8 cellular contexts compared by ENCODE assay signal in the genomic region with DNA sequence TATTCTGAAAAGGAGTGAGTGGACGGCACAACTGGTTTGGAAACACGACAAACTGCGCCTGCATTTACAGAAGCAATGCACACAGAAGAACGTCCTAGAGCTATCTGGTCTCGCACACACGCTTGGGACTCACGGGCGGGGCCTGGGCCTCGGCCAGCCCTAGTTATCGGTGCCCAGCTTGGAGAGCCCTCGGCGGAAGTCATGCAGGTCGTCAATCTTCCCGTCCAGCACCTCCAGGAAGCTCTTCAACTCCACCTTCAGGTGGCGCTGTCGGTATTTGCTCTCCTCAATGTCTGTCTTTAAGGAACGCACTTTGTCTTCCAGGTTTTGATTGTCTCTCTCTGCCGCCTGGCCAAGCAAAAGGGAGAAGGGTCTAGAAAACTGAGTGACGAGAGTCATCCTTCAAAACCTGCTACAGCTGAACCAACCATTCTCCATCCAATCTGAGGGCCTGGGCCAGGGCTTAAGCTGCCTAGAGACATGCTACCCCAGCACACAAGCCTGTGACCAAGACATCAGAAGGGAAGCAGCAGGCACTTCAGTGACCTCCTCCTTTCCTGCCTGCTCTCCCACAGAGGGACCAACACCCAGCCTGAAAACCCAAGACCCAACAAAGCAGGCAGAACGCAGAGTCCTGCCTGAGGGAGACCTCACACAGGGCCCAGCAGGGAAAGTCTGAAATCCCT.
DNase-seq lines count a peak whose midpoint lies in the region; ATAC-seq and FAIRE-seq lines count a peak whose summit lies in the region.

No MANE protein-coding gene starts in this region.

- DNase-seq in ELF-1 (ENCODE audit: low read depth, low spot score) (peak; percentile 97), NOMO-1 (lab: John Stamatoyannopoulos, UW; ENCODE audit: unreplicated experiment in 2 of 2) (peak; percentile 90 to 94), glomerular visceral epithelial cell (ENCODE audit: extremely low spot score) (peak; percentile 78), non-pigmented ciliary epithelial cell (ENCODE audit: low read depth) (peak; percentile 36), urothelium cell line (ENCODE audit: low spot score) (peak; percentile 23)
- peak; percentile 3 for DNase-seq in activated gamma-delta T cell treated with anti-CD3 and anti-CD28 coated beads, Interleukin-2, amount 50 U/mL, for 16 hours (ENCODE audit: low read depth)

- no peak for FAIRE-seq in urothelium cell line (lab: Jason Lieb, UNC)

- ATAC-seq in HG03108 (IDR thresholded peaks at IDR 0.05; ENCODE audit: unreplicated experiment), result peak; percentile 66
- ATAC-seq in GM21526 (IDR thresholded peaks at IDR 0.05; ENCODE audit: low FRiP score, unreplicated experiment), result no peak

Comparison
In these comparisons a context has a peak if more than half of its experiments do, and no peak if none do; other contexts are left out.
1. DNase-seq: peak in every context shown above with its lines; median percentile 97 in ELF-1; 92 in NOMO-1; 78 in glomerular visceral epithelial cell; 36 in non-pigmented ciliary epithelial cell; 23 in urothelium cell line; 3 in activated gamma-delta T cell treated with anti-CD3 and anti-CD28 coated beads, Interleukin-2, amount 50 U/mL, for 16 hours.